ENCODE assay signal across 13 cellular contexts in genomic region chr6:37030599-37030998, GRCh38. TPM values are rescaled to one million over a fixed set of nuclear protein-coding genes. Genes with fewer than 3 reads are reported as not detected.
"Had no signal": no experiment of that assay in that cellular context is flagged by ENCODE, and none has a peak within 500 bp of the region (broad histone marks: within the 10 kb centered on the region; RNA-seq: fewer than 3 reads in every experiment).

No MANE protein-coding gene starts in this region.

- H3K36me3 ChIP-seq: brain microvascular endothelial cell, tibial artery had no signal

- DNase-seq: activated effector memory CD4-positive, alpha-beta T cell treated with Interleukin-2 at 50 U/mL for 16 hours; anterior cingulate cortex; brain microvascular endothelial cell; islet precursor cell; naive B cell; stimulated activated CD4-positive, alpha-beta T cell treated with anti-CD3 and anti-CD28 coated beads, Interleukin-1b, Interleukin-23, amount 100 ng/mL, for 48 hours; T-helper 9 cell; tibial artery had no signal

- ATAC-seq: esophagus mucosa had no signal

- H3K9me3 Mint-ChIP-seq: central memory CD8-positive, alpha-beta T cell had no signal

- H3K9me3 ChIP-seq: tibial artery had no signal

- H3K27me3 Mint-ChIP-seq: activated naive CD8-positive, alpha-beta T cell; central memory CD8-positive, alpha-beta T cell; naive B cell had no signal

- H3K4me1 ChIP-seq: tibial artery had no signal

- H3K4me3 ChIP-seq: coronary artery, tibial artery had no signal

- H3K27me3 ChIP-seq: brain microvascular endothelial cell had no signal

- H3K4me3 Mint-ChIP-seq: activated naive CD8-positive, alpha-beta T cell; central memory CD8-positive, alpha-beta T cell; naive B cell had no signal

- H3K27ac ChIP-seq: brain microvascular endothelial cell, coronary artery, tibial artery had no signal

RNA-seq across cellular contexts. Expression of gene FGD2, which starts 25.1 kb away (rescaled TPM):
- total RNA-seq: lung microvascular endothelial cell had no signal
